In genomic region chr4:172055046-172055445, GRCh38 we compare ENCODE assay signal across 17 cellular contexts.
DNase-seq lines count a peak whose midpoint lies in the region; ATAC-seq and TF ChIP-seq lines count a peak whose summit lies in the region.
"Had no signal": no experiment of that assay in that cellular context is flagged by ENCODE, and none has a peak within 500 bp of the region (broad histone marks: within the 10 kb centered on the region; RNA-seq: fewer than 3 reads in every experiment).

No MANE protein-coding gene starts in this region.

- H3K9me2 ChIP-seq in hepatocyte (replicated peaks; ENCODE audit: insufficient read depth) = no peaks in the 10 kb centered on the region

- no peak for DNase-seq in NCI-H2227 (lab: John Stamatoyannopoulos, UW; ENCODE audit: unreplicated experiment)
- DNase-seq in activated naive CD8-positive, alpha-beta T cell treated with anti-CD3 and anti-CD28 coated beads for 36 hours = no peak
- DNase-seq in hepatocyte (ENCODE audit: low spot score) = no peak
- DNase-seq in posterior vena cava (ENCODE audit: low spot score) = no peak
- DNase-seq: activated CD4-positive, alpha-beta T cell treated with anti-CD3 and anti-CD28 coated beads, Interleukin-2, amount 10 ng/mL, durations not matched to agents 7 days and 5 days; body of pancreas; effector memory CD4-positive, alpha-beta T cell; gastrocnemius medialis; kidney glomerular epithelial cell; naive thymus-derived CD8-positive, alpha-beta T cell; NCI-H2171; right cardiac atrium; stimulated activated naive CD8-positive, alpha-beta T cell treated with anti-CD3 and anti-CD28 coated beads, Interleukin-15, amount 100 ng/mL, for 72 hours had no signal

- no peaks in the 10 kb centered on the region for H3K9me3 ChIP-seq in hepatocyte (ENCODE audit: low read depth)
- H3K9me3 ChIP-seq: body of pancreas, gastrocnemius medialis had no signal

- no peak overlapping the region for H2AFZ ChIP-seq in hepatocyte

- H3K27me3 ChIP-seq in hepatocyte = no peaks in the 10 kb centered on the region
- H3K27me3 ChIP-seq: body of pancreas, gastrocnemius medialis had no signal

- 100% methylated on average over 1 of the region's 1 CpG for WGBS in hepatocyte (ENCODE audit: low lambda C conversion rate, missing lambda C conversion rate)

- H3K36me3 ChIP-seq in hepatocyte (replicated peaks; ENCODE audit: insufficient read depth, low read depth) = no peaks in the 10 kb centered on the region
- H3K36me3 ChIP-seq: gastrocnemius medialis had no signal

- intact Hi-C loops in posterior vena cava (cut with DNase I) = no loop called here

- H3K4me2 ChIP-seq in hepatocyte = no peak overlapping the region

- no peak for TF ChIP-seq POLR2A in GM18505 (IDR thresholded peaks at IDR 0.05; ENCODE audit: borderline replicate concordance, extremely low read depth, insufficient read depth, insufficient read length)

- H3K9me3 Mint-ChIP-seq in activated naive CD8-positive, alpha-beta T cell treated with anti-CD3 and anti-CD28 coated beads for 36 hours = no peaks in the 10 kb centered on the region
- H3K9me3 Mint-ChIP-seq: stimulated activated naive CD8-positive, alpha-beta T cell treated with anti-CD3 and anti-CD28 coated beads, Interleukin-15, amount 100 ng/mL, for 72 hours had no signal

- no peaks in the 10 kb centered on the region for H3K79me2 ChIP-seq in hepatocyte

- no peak overlapping the region for H3K27ac Mint-ChIP-seq in activated naive CD8-positive, alpha-beta T cell treated with anti-CD3 and anti-CD28 coated beads for 36 hours
- H3K27ac Mint-ChIP-seq: activated CD4-positive, alpha-beta T cell treated with anti-CD3 and anti-CD28 coated beads, Interleukin-2, amount 10 ng/mL, durations not matched to agents 7 days and 5 days; naive thymus-derived CD8-positive, alpha-beta T cell; stimulated activated naive CD8-positive, alpha-beta T cell treated with anti-CD3 and anti-CD28 coated beads, Interleukin-15, amount 100 ng/mL, for 72 hours had no signal

- no peaks in the 10 kb centered on the region for H3K36me3 Mint-ChIP-seq in activated naive CD8-positive, alpha-beta T cell treated with anti-CD3 and anti-CD28 coated beads for 36 hours
- H3K36me3 Mint-ChIP-seq: naive thymus-derived CD8-positive, alpha-beta T cell had no signal

- ATAC-seq in GM18505 (IDR thresholded peaks at IDR 0.05; ENCODE audit: unreplicated experiment) (peak; percentile 91), GM21360 (IDR thresholded peaks at IDR 0.05; ENCODE audit: unreplicated experiment) (peak; percentile 95), HG02852 (IDR thresholded peaks at IDR 0.05; ENCODE audit: unreplicated experiment) (peak; percentile 95), HG03457 (IDR thresholded peaks at IDR 0.05; ENCODE audit: unreplicated experiment) (peak; percentile 75)
- ATAC-seq: body of pancreas; gastrocnemius medialis; naive thymus-derived CD8-positive, alpha-beta T cell; right cardiac atrium; stimulated activated naive CD8-positive, alpha-beta T cell treated with anti-CD3 and anti-CD28 coated beads, Interleukin-15, amount 100 ng/mL, for 72 hours had no signal

- H3K4me1 Mint-ChIP-seq in activated naive CD8-positive, alpha-beta T cell treated with anti-CD3 and anti-CD28 coated beads for 36 hours = no peaks in the 10 kb centered on the region
- H3K4me1 Mint-ChIP-seq: activated CD4-positive, alpha-beta T cell treated with anti-CD3 and anti-CD28 coated beads, Interleukin-2, amount 10 ng/mL, durations not matched to agents 7 days and 5 days; naive thymus-derived CD8-positive, alpha-beta T cell; stimulated activated naive CD8-positive, alpha-beta T cell treated with anti-CD3 and anti-CD28 coated beads, Interleukin-15, amount 100 ng/mL, for 72 hours had no signal

- TF ChIP-seq CTCF in hepatocyte (IDR thresholded peaks at IDR 0.05; ENCODE audit: poor library complexity) = no peak

- no peak overlapping the region for H3K27ac ChIP-seq in hepatocyte
- H3K27ac ChIP-seq: body of pancreas, gastrocnemius medialis had no signal

- H3K4me3 ChIP-seq in hepatocyte = no peak overlapping the region
- H3K4me3 ChIP-seq: body of pancreas, gastrocnemius medialis had no signal

- H3K4me1 ChIP-seq in hepatocyte (ENCODE audit: insufficient read depth) = no peaks in the 10 kb centered on the region
- H3K4me1 ChIP-seq: body of pancreas, gastrocnemius medialis had no signal

- H3K4me3 Mint-ChIP-seq in activated naive CD8-positive, alpha-beta T cell treated with anti-CD3 and anti-CD28 coated beads for 36 hours = no peak overlapping the region
- H3K4me3 Mint-ChIP-seq: activated CD4-positive, alpha-beta T cell treated with anti-CD3 and anti-CD28 coated beads, Interleukin-2, amount 10 ng/mL, durations not matched to agents 7 days and 5 days; naive thymus-derived CD8-positive, alpha-beta T cell; stimulated activated naive CD8-positive, alpha-beta T cell treated with anti-CD3 and anti-CD28 coated beads, Interleukin-15, amount 100 ng/mL, for 72 hours had no signal

- no peaks in the 10 kb centered on the region for H4K20me1 ChIP-seq in hepatocyte (ENCODE audit: insufficient read depth, poor library complexity, severe bottlenecking)

- H3K27me3 Mint-ChIP-seq in activated naive CD8-positive, alpha-beta T cell treated with anti-CD3 and anti-CD28 coated beads for 36 hours = no peaks in the 10 kb centered on the region
- H3K27me3 Mint-ChIP-seq: activated CD4-positive, alpha-beta T cell treated with anti-CD3 and anti-CD28 coated beads, Interleukin-2, amount 10 ng/mL, durations not matched to agents 7 days and 5 days; stimulated activated naive CD8-positive, alpha-beta T cell treated with anti-CD3 and anti-CD28 coated beads, Interleukin-15, amount 100 ng/mL, for 72 hours had no signal
